3 cellular contexts compared by ENCODE assay signal in genomic region chr3:174221155-174221554, GRCh38.
TF ChIP-seq lines count a peak whose summit lies in the region.

No MANE protein-coding gene starts in this region.

TF ChIP-seq in SK-N-SH, 30 proteins besides CTCF, POLR2A, EP300 and RAD21 (continued from another document):
- TF ChIP-seq ZBTB33 (IDR thresholded peaks at IDR 0.05; ENCODE audit: borderline replicate concordance, low read depth) (no peak), CHD2 (IDR thresholded peaks at IDR 0.05; ENCODE audit: low read length, partially characterized antibody) (no peak), TCF12 (IDR thresholded peaks at IDR 0.05) (no peak), YY1 (IDR thresholded peaks at IDR 0.05; ENCODE audit: low read depth) (no peak)

TF ChIP-seq in SK-N-SH treated with all-trans-retinoic acid at 6 μM for 48 hours, 23 proteins besides CTCF, POLR2A, EP300 and RAD21 (continued from another document):
- TF ChIP-seq, protein P1, sequence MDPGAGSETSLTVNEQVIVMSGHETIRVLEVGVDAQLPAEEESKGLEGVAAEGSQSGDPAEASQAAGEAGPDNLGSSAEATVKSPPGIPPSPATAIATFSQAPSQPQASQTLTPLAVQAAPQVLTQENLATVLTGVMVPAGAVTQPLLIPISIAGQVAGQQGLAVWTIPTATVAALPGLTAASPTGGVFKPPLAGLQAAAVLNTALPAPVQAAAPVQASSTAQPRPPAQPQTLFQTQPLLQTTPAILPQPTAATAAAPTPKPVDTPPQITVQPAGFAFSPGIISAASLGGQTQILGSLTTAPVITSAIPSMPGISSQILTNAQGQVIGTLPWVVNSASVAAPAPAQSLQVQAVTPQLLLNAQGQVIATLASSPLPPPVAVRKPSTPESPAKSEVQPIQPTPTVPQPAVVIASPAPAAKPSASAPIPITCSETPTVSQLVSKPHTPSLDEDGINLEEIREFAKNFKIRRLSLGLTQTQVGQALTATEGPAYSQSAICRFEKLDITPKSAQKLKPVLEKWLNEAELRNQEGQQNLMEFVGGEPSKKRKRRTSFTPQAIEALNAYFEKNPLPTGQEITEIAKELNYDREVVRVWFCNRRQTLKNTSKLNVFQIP (CRISPR knock-in tag; IDR thresholded peaks at IDR 0.05; ENCODE audit: borderline replicate concordance, low read depth): no peak
- TF ChIP-seq ZNF8 (CRISPR knock-in tag; IDR thresholded peaks at IDR 0.05): no peak
- no peak for TF ChIP-seq PPARA (CRISPR knock-in tag; IDR thresholded peaks at IDR 0.05; ENCODE audit: borderline replicate concordance)
- TF ChIP-seq BACH2 (CRISPR knock-in tag; IDR thresholded peaks at IDR 0.05; ENCODE audit: borderline replicate concordance): no peak
- TF ChIP-seq ZC3H10 (CRISPR knock-in tag; IDR thresholded peaks at IDR 0.05): no peak
- no peak for TF ChIP-seq ZFP30 (CRISPR knock-in tag; IDR thresholded peaks at IDR 0.05)

TF ChIP-seq in IMR-90, 13 proteins besides CTCF, POLR2A, EP300 and RAD21 (continued from another document):
- TF ChIP-seq ELK1 (IDR thresholded peaks at IDR 0.05; ENCODE audit: borderline replicate concordance, low read depth, low read length): no peak
- no peak for TF ChIP-seq RCOR1 (IDR thresholded peaks at IDR 0.05; ENCODE audit: insufficient replicate concordance, low read length)
- no peak for TF ChIP-seq BHLHE40 (IDR thresholded peaks at IDR 0.05; ENCODE audit: low read depth, low read length)
- TF ChIP-seq FOS (IDR thresholded peaks at IDR 0.05; ENCODE audit: low read depth, low read length): no peak
- no peak for TF ChIP-seq NFE2L2 (IDR thresholded peaks at IDR 0.05; ENCODE audit: low read depth, low read length)
- no peak for TF ChIP-seq MXI1 (IDR thresholded peaks at IDR 0.05; ENCODE audit: borderline replicate concordance, low read depth, low read length)
- no peak for TF ChIP-seq SMC3 (IDR thresholded peaks at IDR 0.05; ENCODE audit: low read depth, low read length)
- TF ChIP-seq CEBPB (IDR thresholded peaks at IDR 0.05; ENCODE audit: low read depth, low read length): no peak
